23 cellular contexts compared by ENCODE assay signal in the genomic region with DNA sequence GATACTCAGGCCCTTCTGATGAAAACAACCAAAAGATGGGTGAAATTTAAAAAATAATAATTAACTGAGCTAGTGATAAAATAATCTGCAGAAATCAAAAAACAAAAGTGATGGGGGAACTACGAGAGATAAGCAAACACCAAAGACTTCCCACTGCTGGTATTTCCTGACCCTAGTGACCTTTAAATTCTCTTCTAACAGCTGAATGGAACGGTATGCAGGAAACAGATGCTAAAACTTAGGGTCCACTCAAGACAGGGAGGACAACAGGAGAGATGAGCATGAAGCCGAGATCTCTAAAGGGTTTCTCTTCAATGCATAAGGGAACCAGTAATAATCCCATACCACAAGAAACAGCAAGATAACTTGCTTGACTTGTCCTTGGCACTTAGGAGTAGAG. TPM values are rescaled to one million over a fixed set of nuclear protein-coding genes. Genes with fewer than 3 reads are reported as not detected.
A peak's percentile ranks its signal among the peaks of the same experiment; 100 is the strongest.
DNase-seq lines count a peak whose midpoint lies in the region; ATAC-seq and TF ChIP-seq lines count a peak whose summit lies in the region.
"Had no signal": no experiment of that assay in that cellular context is flagged by ENCODE, and none has a peak within 500 bp of the region (broad histone marks: within the 10 kb centered on the region; RNA-seq: fewer than 3 reads in every experiment).

No MANE protein-coding gene starts in this region.

- intact Hi-C loops in ascending aorta (cut with DNase I) (no loop called here), sciatic nerve (cut with DNase I) (no loop called here)

- no peaks in the 10 kb centered on the region for H3K27me3 ChIP-seq in H7 (ENCODE audit: control insufficient read depth, insufficient read depth, low read length)
- no peaks in the 10 kb centered on the region for H3K27me3 ChIP-seq in ascending aorta
- no peaks in the 10 kb centered on the region for H3K27me3 ChIP-seq in skeletal muscle satellite cell (ENCODE audit: control insufficient read depth, insufficient read depth, low read length)
- H3K27me3 ChIP-seq: SJSA1, tibial nerve had no signal

- H3K36me3 ChIP-seq in H7 (replicated peaks; ENCODE audit: control insufficient read depth, insufficient read depth, low read length), result peaks cover 1% of the 10 kb centered on the region; the same call in 1 of the 2 replicates
- H3K36me3 ChIP-seq in ascending aorta, result peaks cover 0 to 3% of the 10 kb centered on the region in 2 donors
- peaks cover under 1% of the 10 kb centered on the region for H3K36me3 ChIP-seq in skeletal muscle satellite cell (ENCODE audit: insufficient read depth, low read length)
- H3K36me3 ChIP-seq: HAP-1, SJSA1 had no signal

- H3K4me2 ChIP-seq in skeletal muscle satellite cell (ENCODE audit: low read length), result peak overlapping the region; percentile 73

- no peak for ATAC-seq in sciatic nerve
- ATAC-seq in HG03139 (IDR thresholded peaks at IDR 0.05; ENCODE audit: unreplicated experiment), result no peak
- ATAC-seq: left cardiac atrium, PC-3 had no signal

- DNase-seq in H7 (peak; percentile 19), ascending aorta (ENCODE audit: low spot score in 2 of 2) (no peak), hepatic stellate cell (ENCODE audit: low spot score) (peak; percentile 7), Ammon's horn (ENCODE audit: low spot score) (no peak), sciatic nerve (ENCODE audit: low spot score) (no peak)
- DNase-seq: activated CD4-positive, alpha-beta T cell treated with anti-CD3 and anti-CD28 coated beads, Interleukin-2, amount 50 U/mL, for 48 hours; activated naive CD4-positive, alpha-beta T cell treated with Interleukin-2 at 50 U/mL for 16 hours; activated T-cell treated with anti-CD3 and anti-CD28 coated beads for 4 hours; AML-193; foreskin melanocyte; left cardiac atrium; midbrain; MM.1S; NCI-H748 treated with DMSO at 0.1 percent for 48 hours; PC-3; stimulated activated naive CD4-positive, alpha-beta T cell; WERI-Rb-1 had no signal

- no peaks in the 10 kb centered on the region for H3K9me3 ChIP-seq in ascending aorta
- no peaks in the 10 kb centered on the region for H3K9me3 ChIP-seq in skeletal muscle satellite cell (replicated peaks; ENCODE audit: low read length)
- H3K9me3 ChIP-seq: HAP-1, SJSA1 had no signal

- H3K4me1 ChIP-seq in ascending aorta (peaks cover 0 to 24% of the 10 kb centered on the region in 2 donors), skeletal muscle satellite cell (ENCODE audit: control insufficient read depth, insufficient read depth, low read length) (peaks cover 34% of the 10 kb centered on the region)
- H3K4me1 ChIP-seq: HAP-1 had no signal

- no peak for TF ChIP-seq CTCF in ascending aorta (IDR thresholded peaks at IDR 0.05)

- peak overlapping the region; percentile 12 to 14 for H3K27ac ChIP-seq in ascending aorta
- H3K27ac ChIP-seq: HL-60, SJSA1, WERI-Rb-1 had no signal

- H3K4me3 ChIP-seq in H7 (ENCODE audit: insufficient read depth, low read depth, low read length) (no peak overlapping the region), ascending aorta (no peak overlapping the region), skeletal muscle satellite cell (ENCODE audit: low read length) (no peak overlapping the region)
- H3K4me3 ChIP-seq: HAP-1, SJSA1, tibial nerve had no signal

- peak overlapping the region; percentile 11 for H3K9ac ChIP-seq in skeletal muscle satellite cell (ENCODE audit: low read depth, low read length)

RNA-seq across cellular contexts. Expression of a gene that starts 50.8 kb away (rescaled TPM):
- total RNA-seq in H7 (2014; rRNA removed; shearing (Covaris generic)), result 10.5 and 12.7 TPM in 2 replicates
- total RNA-seq in ascending aorta (8.7 TPM), sciatic nerve (32.7 TPM)
- total RNA-seq in skeletal muscle satellite cell (2012; rRNA removed), result 21.8 and 22.8 TPM in 2 replicates

Comparison
In these comparisons a context has a peak if more than half of its experiments do, and no peak if none do; other contexts are left out.
1. DNase-seq: peak in H7 (single experiment) and hepatic stellate cell (single experiment); none in ascending aorta (0 of 2), Ammon's horn (single experiment) and sciatic nerve (single experiment).